ENCODE assay signal across 2 cellular contexts in genomic region chr3:177066068-177066467, GRCh38.
A peak's percentile ranks its signal among the peaks of the same experiment; 100 is the strongest.
TF ChIP-seq lines count a peak whose summit lies in the region.

No MANE protein-coding gene starts in this region.

TF ChIP-seq in IMR-90, 13 proteins besides CTCF, POLR2A, EP300 and RAD21:
- TF ChIP-seq USF2 (IDR thresholded peaks at IDR 0.05; ENCODE audit: low read depth, low read length) (no peak), MAZ (IDR thresholded peaks at IDR 0.05; ENCODE audit: borderline replicate concordance, low read depth, low read length) (no peak), BHLHE40 (IDR thresholded peaks at IDR 0.05; ENCODE audit: low read depth, low read length) (no peak)

TF ChIP-seq in K562, 482 proteins besides CTCF, POLR2A, EP300 and RAD21:
- TF ChIP-seq TCF15 (CRISPR knock-in tag; IDR thresholded peaks at IDR 0.05) (no peak), CBX2 (IDR thresholded peaks at IDR 0.05; ENCODE audit: insufficient read depth, low read length, poor library complexity, severe bottlenecking) (no peak), PATZ1 (CRISPR knock-in tag; IDR thresholded peaks at IDR 0.05; ENCODE audit: borderline replicate concordance) (no peak), ZSCAN32 (CRISPR knock-in tag; IDR thresholded peaks at IDR 0.05) (no peak), MEIS2 (IDR thresholded peaks at IDR 0.05; ENCODE audit: partially characterized antibody) (peak; percentile 23), THRB (CRISPR knock-in tag; conservative IDR thresholded peaks at IDR 0.05) (no peak), ARID1B (IDR thresholded peaks at IDR 0.05) (no peak), SMAD4 (CRISPR knock-in tag; conservative IDR thresholded peaks at IDR 0.05) (no peak), PBX2 (CRISPR knock-in tag; IDR thresholded peaks at IDR 0.05; ENCODE audit: low read depth) (no peak), PBX2 (tag; conservative IDR thresholded peaks at IDR 0.05; ENCODE audit: low read depth) (peak; percentile 51; the same call in 1 of the 2 replicates)
